34 cellular contexts compared by ENCODE assay signal in the genomic region with DNA sequence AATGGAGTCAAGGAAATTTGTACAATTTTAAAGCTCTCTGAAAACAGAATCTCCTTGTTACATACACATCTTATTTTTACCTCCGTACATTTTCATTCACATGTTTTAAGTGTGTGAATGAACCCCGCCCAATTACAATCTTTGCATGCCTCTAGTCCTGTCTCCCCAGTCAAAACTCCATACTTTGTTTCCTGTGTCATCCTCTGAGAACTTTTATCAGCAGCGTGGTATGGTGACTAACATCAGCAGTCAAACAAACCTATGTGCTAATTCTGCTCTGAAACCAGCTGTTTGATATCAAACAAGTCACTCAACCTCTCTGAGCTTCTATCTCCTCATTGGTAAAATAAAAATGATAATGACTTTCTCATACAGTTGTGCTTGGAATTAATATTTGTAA. TPM values are rescaled to one million over a fixed set of nuclear protein-coding genes. Genes with fewer than 3 reads are reported as not detected.
DNase-seq lines count a peak whose midpoint lies in the region; ATAC-seq and TF ChIP-seq lines count a peak whose summit lies in the region.
"Had no signal": no experiment of that assay in that cellular context is flagged by ENCODE, and none has a peak within 500 bp of the region (broad histone marks: within the 10 kb centered on the region; RNA-seq: fewer than 3 reads in every experiment).

No MANE protein-coding gene starts in this region.

- no peaks in the 10 kb centered on the region for H3K36me3 Mint-ChIP-seq in HFFc6 (ENCODE audit: low read depth)
- H3K36me3 Mint-ChIP-seq in activated CD8-positive, alpha-beta T cell treated with anti-CD3 and anti-CD28 coated beads for 36 hours (ENCODE audit: low read depth) = no peaks in the 10 kb centered on the region
- H3K36me3 Mint-ChIP-seq: CD4-positive, CD25-positive, alpha-beta regulatory T cell; mesothelial cell of epicardium; naive B cell had no signal

- H3K27ac Mint-ChIP-seq in HFFc6 = no peak overlapping the region
- no peak overlapping the region for H3K27ac Mint-ChIP-seq in activated CD8-positive, alpha-beta T cell treated with anti-CD3 and anti-CD28 coated beads for 36 hours
- H3K27ac Mint-ChIP-seq: activated naive CD8-positive, alpha-beta T cell treated with anti-CD3 and anti-CD28 coated beads, Interleukin-2, amount 50 U/mL, for 24 hours; activated T-cell treated with anti-CD3 and anti-CD28 coated beads, Interleukin-2, amount 50 U/mL, for 72 hours; mesothelial cell of epicardium; naive B cell; progenitor cell of endocrine pancreas had no signal

- peak; percentile 82 for ATAC-seq in foreskin keratinocyte
- ATAC-seq in HG03196 (IDR thresholded peaks at IDR 0.05; ENCODE audit: unreplicated experiment) = no peak
- ATAC-seq in activated CD8-positive, alpha-beta T cell treated with anti-CD3 and anti-CD28 coated beads for 36 hours = no peak
- ATAC-seq in HG02973 (IDR thresholded peaks at IDR 0.05; ENCODE audit: unreplicated experiment) = no peak
- ATAC-seq: activated CD4-positive, CD25-positive, alpha-beta regulatory T cell treated with anti-CD3 and anti-CD28 coated beads, Interleukin-2, amount 50 U/mL, for 24 hours; activated naive CD8-positive, alpha-beta T cell treated with anti-CD3 and anti-CD28 coated beads, Interleukin-2, amount 50 U/mL, for 24 hours; activated T-cell treated with anti-CD3 and anti-CD28 coated beads, Interleukin-2, amount 50 U/mL, for 72 hours; sciatic nerve had no signal

- H3K27ac ChIP-seq in brain microvascular endothelial cell = no peak overlapping the region
- H3K27ac ChIP-seq in foreskin keratinocyte = no peak overlapping the region
- H3K27ac ChIP-seq: left ventricle myocardium inferior, neutrophil, stomach, tibial nerve had no signal

- no peak for TF ChIP-seq CTCF in AG04449 (IDR thresholded peaks at IDR 0.05; ENCODE audit: insufficient read depth, low read length, missing control alignments)
- TF ChIP-seq CTCF in HFFc6 (IDR thresholded peaks at IDR 0.05) = no peak
- no peak for TF ChIP-seq CTCF in brain microvascular endothelial cell (IDR thresholded peaks at IDR 0.05; ENCODE audit: low read depth, low read length, missing control alignments)
- TF ChIP-seq CTCF in foreskin keratinocyte (conservative IDR thresholded peaks at IDR 0.05) = no peak
- no peak for TF ChIP-seq CTCF in activated CD8-positive, alpha-beta T cell treated with anti-CD3 and anti-CD28 coated beads for 36 hours (IDR thresholded peaks at IDR 0.05)

- intact Hi-C loops in activated CD8-positive, alpha-beta T cell treated with anti-CD3 and anti-CD28 coated beads for 36 hours (cut with micrococcal nuclease) = no loop called here

- H3K27me3 ChIP-seq in brain microvascular endothelial cell (replicated peaks) (no peaks in the 10 kb centered on the region), foreskin keratinocyte (no peaks in the 10 kb centered on the region)
- H3K27me3 ChIP-seq: stomach, tibial nerve had no signal

- peak; percentile 2 for DNase-seq in AG04449 (ENCODE audit: low read depth, low spot score)
- DNase-seq in HFFc6 = peak; percentile 4
- DNase-seq in brain microvascular endothelial cell = peak; percentile 54
- peak; percentile 56 to 81 for DNase-seq in foreskin keratinocyte
- no peak for DNase-seq in SK-N-DZ (ENCODE audit: low spot score)
- no peak for DNase-seq in activated CD8-positive, alpha-beta T cell treated with anti-CD3 and anti-CD28 coated beads for 36 hours
- DNase-seq: 8988T; activated CD4-positive, alpha-beta T cell treated with anti-CD3 and anti-CD28 coated beads, Interleukin-2, amount 50 U/mL, for 4 hours; activated naive CD4-positive, alpha-beta T cell; activated naive CD8-positive, alpha-beta T cell treated with anti-CD3 and anti-CD28 coated beads, Interleukin-2, amount 50 U/mL, for 24 hours; activated T-cell treated with anti-CD3 and anti-CD28 coated beads, Interleukin-2, amount 50 U/mL, for 72 hours; AML-193; Calu3; CD4-positive, CD25-positive, alpha-beta regulatory T cell; DMS79 treated with DMSO at 0.1 percent for 48 hours; glutamatergic neuron; KBM-7; left ventricle myocardium inferior; naive B cell; NCI-H1417; NCI-H2081; NCI-H69; Right ventricle myocardium superior; stimulated activated CD4-positive, alpha-beta T cell treated with anti-CD3 and anti-CD28 coated beads, Interleukin-4, amount 100 ng/mL, for 1 hour; stomach; T-helper 2 cell had no signal

- in situ Hi-C loops in brain microvascular endothelial cell (cut with HindIII; ENCODE audit: low pct_ligation_motif_present, low sequenced_read_pairs) = no loop called here

- no peaks in the 10 kb centered on the region for H3K4me1 ChIP-seq in foreskin keratinocyte
- H3K4me1 ChIP-seq: left ventricle myocardium inferior, stomach, tibial nerve had no signal

- no peaks in the 10 kb centered on the region for H3K36me3 ChIP-seq in brain microvascular endothelial cell (replicated peaks)
- H3K36me3 ChIP-seq: left ventricle myocardium inferior, neutrophil, stomach, tibial nerve had no signal

- H3K4me1 Mint-ChIP-seq in HFFc6 (ENCODE audit: low read depth) = peaks cover 6% of the 10 kb centered on the region; the same call in 1 of the 2 replicates
- H3K4me1 Mint-ChIP-seq in activated CD8-positive, alpha-beta T cell treated with anti-CD3 and anti-CD28 coated beads for 36 hours (ENCODE audit: low read depth) = no peaks in the 10 kb centered on the region
- H3K4me1 Mint-ChIP-seq: activated naive CD8-positive, alpha-beta T cell treated with anti-CD3 and anti-CD28 coated beads, Interleukin-2, amount 50 U/mL, for 24 hours; CD4-positive, CD25-positive, alpha-beta regulatory T cell; mesothelial cell of epicardium; naive B cell had no signal

- H3K4me3 ChIP-seq in AG04449 (ENCODE audit: low read depth, low read length) (no peak overlapping the region), brain microvascular endothelial cell (ENCODE audit: low read depth, low read length) (no peak overlapping the region)
- H3K4me3 ChIP-seq: left ventricle myocardium inferior, stomach, tibial nerve had no signal

- peaks cover 2% of the 10 kb centered on the region; the same call in 1 of the 2 replicates for H3K27me3 Mint-ChIP-seq in HFFc6 (ENCODE audit: insufficient read depth)
- peaks cover 1% of the 10 kb centered on the region for H3K27me3 Mint-ChIP-seq in activated CD8-positive, alpha-beta T cell treated with anti-CD3 and anti-CD28 coated beads for 36 hours
- H3K27me3 Mint-ChIP-seq: progenitor cell of endocrine pancreas had no signal

- no peak overlapping the region for H3K4me3 Mint-ChIP-seq in HFFc6
- H3K4me3 Mint-ChIP-seq in activated CD8-positive, alpha-beta T cell treated with anti-CD3 and anti-CD28 coated beads for 36 hours = no peak overlapping the region
- H3K4me3 Mint-ChIP-seq: activated naive CD8-positive, alpha-beta T cell treated with anti-CD3 and anti-CD28 coated beads, Interleukin-2, amount 50 U/mL, for 24 hours; activated T-cell treated with anti-CD3 and anti-CD28 coated beads, Interleukin-2, amount 50 U/mL, for 72 hours; CD4-positive, CD25-positive, alpha-beta regulatory T cell; mesothelial cell of epicardium; naive B cell had no signal

- POLR2A ChIA-PET in AG04449 (lab: Yijun Ruan, JAX) = no interaction called here
- POLR2A ChIA-PET in activated CD8-positive, alpha-beta T cell treated with anti-CD3 and anti-CD28 coated beads for 36 hours (lab: Charles Lee) = no interaction called here

- no peaks in the 10 kb centered on the region for H3K9me3 Mint-ChIP-seq in HFFc6
- H3K9me3 Mint-ChIP-seq in activated CD8-positive, alpha-beta T cell treated with anti-CD3 and anti-CD28 coated beads for 36 hours = no peaks in the 10 kb centered on the region
- H3K9me3 Mint-ChIP-seq: activated naive CD8-positive, alpha-beta T cell treated with anti-CD3 and anti-CD28 coated beads, Interleukin-2, amount 50 U/mL, for 24 hours; activated T-cell treated with anti-CD3 and anti-CD28 coated beads, Interleukin-2, amount 50 U/mL, for 72 hours; mesothelial cell of epicardium; naive B cell had no signal

- CTCF ChIA-PET in AG04449 (lab: Yijun Ruan, JAX) = no interaction called here
- CTCF ChIA-PET in activated CD8-positive, alpha-beta T cell treated with anti-CD3 and anti-CD28 coated beads for 36 hours (lab: Charles Lee) = no interaction called here

RNA-seq across cellular contexts. Expression of a gene that starts 15.8 kb away (rescaled TPM):
- total RNA-seq in HFFc6 (2021; fragmentation: NEBNext Ultra II Directional; extraction: Animal tissue kit (Norgen Biotek cat#: 25700)) = 100 to 1,000 TPM; 131 to 161 (median 152) TPM
- total RNA-seq in foreskin keratinocyte = 72.4 and 83.7 TPM in 2 replicates
- 48.8 and 56.2 TPM in 2 replicates for polyA plus RNA-seq in foreskin keratinocyte
- polyA plus RNA-seq in SK-N-DZ (2014; cell fraction: cytosol; rRNA removed) = 95.6 and 108 TPM in 2 replicates
- 79.7 and 136 TPM in 2 replicates for polyA plus RNA-seq in SK-N-DZ (2014; cell fraction: nucleus; rRNA removed)
- 100 to 1,000 TPM in 1 of 2 experiments, 10 to 100 TPM in 1; 91.8 to 101 TPM for total RNA-seq in activated CD8-positive, alpha-beta T cell treated with anti-CD3 and anti-CD28 coated beads for 36 hours

Comparison
In these comparisons a context has a peak if more than half of its experiments do, and no peak if none do; other contexts are left out.
1. DNase-seq: peak in AG04449 (single experiment), HFFc6 (single experiment), brain microvascular endothelial cell (single experiment) and foreskin keratinocyte (2 of 2); none in SK-N-DZ (single experiment) and activated CD8-positive, alpha-beta T cell treated with anti-CD3 and anti-CD28 coated beads for 36 hours (single experiment).